Comparison of ENCODE assay signal across 19 cellular contexts in genomic region chr5:142309747-142310318, GRCh38. TPM values are rescaled to one million over a fixed set of nuclear protein-coding genes. Genes with fewer than 3 reads are reported as not detected.
"Had no signal": no experiment of that assay in that cellular context is flagged by ENCODE, and none has a peak within 500 bp of the region (broad histone marks: within the 10 kb centered on the region; RNA-seq: fewer than 3 reads in every experiment).

No MANE protein-coding gene starts in this region.

- H3K9me3 Mint-ChIP-seq: naive thymus-derived CD8-positive, alpha-beta T cell; neural progenitor cell; stimulated activated memory B cell treated with anti-CD40 and anti-IgM and Interleukin-4, amounts not matched to agents 10 μg/mL and 1 μg/mL and 100 μg/mL, for 72 hours; stimulated activated naive CD8-positive, alpha-beta T cell treated with anti-CD3 and anti-CD28 coated beads, Interleukin-15, Interleukin-2, amounts not matched to agents 100 ng/mL and 50 ng/mL, for 24 hours had no signal

- H3K36me3 Mint-ChIP-seq: naive thymus-derived CD8-positive, alpha-beta T cell; stimulated activated memory B cell treated with anti-CD40 and anti-IgM and Interleukin-4, amounts not matched to agents 10 μg/mL and 1 μg/mL and 100 μg/mL, for 72 hours had no signal

- H3K4me1 ChIP-seq: neural progenitor cell, pancreas, uterus had no signal

- DNase-seq: effector memory CD4-positive, alpha-beta T cell; foreskin melanocyte; heart left ventricle; hippocampal formation; left colon; mammary epithelial cell; mucosa of descending colon; naive thymus-derived CD8-positive, alpha-beta T cell; nucleus accumbens; pancreas; right cardiac atrium; stimulated activated CD4-positive, alpha-beta T cell treated with anti-CD3 and anti-CD28 coated beads, Interleukin-4, amount 100 ng/mL, for 24 hours; tibial artery; upper lobe of left lung; uterus had no signal

- H3K4me3 ChIP-seq: heart left ventricle, mucosa of descending colon, neural progenitor cell, pancreas, tibial artery, upper lobe of left lung, uterus had no signal

- H3K9ac ChIP-seq: neural progenitor cell had no signal

- H3K27ac Mint-ChIP-seq: progenitor cell of endocrine pancreas; stimulated activated memory B cell treated with anti-CD40 and anti-IgM and Interleukin-4, amounts not matched to agents 10 μg/mL and 1 μg/mL and 100 μg/mL, for 72 hours; stimulated activated naive CD8-positive, alpha-beta T cell treated with anti-CD3 and anti-CD28 coated beads, Interleukin-15, Interleukin-2, amounts not matched to agents 100 ng/mL and 50 ng/mL, for 24 hours had no signal

- H3K4me1 Mint-ChIP-seq: stimulated activated memory B cell treated with anti-CD40 and anti-IgM and Interleukin-4, amounts not matched to agents 10 μg/mL and 1 μg/mL and 100 μg/mL, for 72 hours had no signal

- H3K27me3 ChIP-seq: heart left ventricle, neural progenitor cell, pancreas, tibial artery, upper lobe of left lung, uterus had no signal

- H3K27me3 Mint-ChIP-seq: progenitor cell of endocrine pancreas; stimulated activated naive CD8-positive, alpha-beta T cell treated with anti-CD3 and anti-CD28 coated beads, Interleukin-15, Interleukin-2, amounts not matched to agents 100 ng/mL and 50 ng/mL, for 24 hours had no signal

- ATAC-seq: heart left ventricle; left colon; mucosa of descending colon; naive thymus-derived CD8-positive, alpha-beta T cell; pancreas; right cardiac atrium; stimulated activated memory B cell treated with anti-CD40 and anti-IgM and Interleukin-4, amounts not matched to agents 10 μg/mL and 1 μg/mL and 100 μg/mL, for 72 hours had no signal

- H3K9me3 ChIP-seq: heart left ventricle, mucosa of descending colon, pancreas, tibial artery, upper lobe of left lung, uterus had no signal

- H3K27ac ChIP-seq: heart left ventricle, neural progenitor cell, pancreas, tibial artery, upper lobe of left lung, uterus had no signal

- H3K4me3 Mint-ChIP-seq: naive thymus-derived CD8-positive, alpha-beta T cell; neural progenitor cell; stimulated activated memory B cell treated with anti-CD40 and anti-IgM and Interleukin-4, amounts not matched to agents 10 μg/mL and 1 μg/mL and 100 μg/mL, for 72 hours; stimulated activated naive CD8-positive, alpha-beta T cell treated with anti-CD3 and anti-CD28 coated beads, Interleukin-15, Interleukin-2, amounts not matched to agents 100 ng/mL and 50 ng/mL, for 24 hours had no signal

- H3K36me3 ChIP-seq: neural progenitor cell, pancreas, uterus had no signal

RNA-seq across cellular contexts. Expression of gene SPRY4, which starts 15.0 kb away (rescaled TPM):
- total RNA-seq: naive thymus-derived CD8-positive, alpha-beta T cell had no signal
- polyA plus RNA-seq: naive thymus-derived CD8-positive, alpha-beta T cell had no signal
